16 cellular contexts compared by ENCODE assay signal in the genomic region with DNA sequence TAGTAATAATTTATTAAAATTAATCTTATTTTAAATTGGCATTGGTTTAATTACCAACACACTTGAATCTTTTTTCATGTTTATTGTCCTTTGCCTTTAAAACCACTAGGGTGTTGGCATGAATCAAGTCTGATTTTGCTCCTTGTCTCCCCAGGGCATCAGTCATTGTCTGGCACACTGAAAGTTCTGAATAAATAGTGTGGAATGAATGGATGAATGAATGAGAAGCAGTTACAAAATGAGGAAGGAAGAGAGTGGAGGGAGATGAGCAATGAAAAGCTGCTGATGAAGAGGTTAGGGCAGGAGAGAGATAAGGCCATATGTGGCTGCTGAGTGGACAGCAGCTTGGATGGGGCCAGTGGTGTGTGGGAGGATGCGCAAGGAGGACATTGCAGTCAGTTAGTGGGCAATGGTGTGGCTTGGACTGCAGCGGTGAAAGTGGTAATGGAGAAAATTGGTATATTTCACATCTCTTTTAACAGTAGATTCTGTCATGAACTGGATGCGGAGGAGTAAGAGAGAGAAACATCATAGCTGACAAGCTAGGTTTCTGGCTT.
"Had no signal": no experiment of that assay in that cellular context is flagged by ENCODE, and none has a peak within 500 bp of the region (broad histone marks: within the 10 kb centered on the region; RNA-seq: fewer than 3 reads in every experiment).

No MANE protein-coding gene starts in this region.

- H3K79me2 ChIP-seq: parathyroid adenoma had no signal

- H3K9ac ChIP-seq: neural progenitor cell, parathyroid adenoma had no signal

- H3K27ac ChIP-seq: adrenal gland, coronary artery, heart left ventricle, neural progenitor cell, parathyroid adenoma, testis, WERI-Rb-1 had no signal

- H3K27me3 ChIP-seq: adrenal gland, neural progenitor cell, testis had no signal

- H3K9me3 ChIP-seq: adrenal gland, heart left ventricle, testis had no signal

- H2AFZ ChIP-seq: neural progenitor cell, parathyroid adenoma had no signal

- H3K4me3 ChIP-seq: adrenal gland, coronary artery, heart left ventricle, neural progenitor cell, testis had no signal

- ATAC-seq: activated CD8-positive, alpha-beta T cell treated with anti-CD3 and anti-CD28 coated beads, Interleukin-2, amount 10 ng/mL, durations not matched to agents 7 days and 5 days; left ventricle myocardium superior; stimulated activated naive CD8-positive, alpha-beta T cell treated with anti-CD3 and anti-CD28 coated beads, Interleukin-15, amount 100 ng/mL, for 72 hours had no signal

- DNase-seq: activated CD4-positive, alpha-beta T cell treated with anti-CD3 and anti-CD28 coated beads for 4 hours; activated CD8-positive, alpha-beta T cell treated with anti-CD3 and anti-CD28 coated beads, Interleukin-2, amount 10 ng/mL, durations not matched to agents 7 days and 5 days; activated naive CD4-positive, alpha-beta T cell treated with anti-CD3 and anti-CD28 coated beads for 36 hours; adrenal gland; effector memory CD4-positive, alpha-beta T cell; heart left ventricle; islet precursor cell; left ventricle myocardium superior; stimulated activated CD4-positive, alpha-beta T cell treated with anti-CD3 and anti-CD28 coated beads, Interleukin-4, amount 100 ng/mL, for 1 hour; stimulated activated CD8-positive, alpha-beta memory T cell treated with anti-CD3 and anti-CD28 coated beads, Interleukin-4, amount 100 ng/mL, for 48 hours; stimulated activated naive CD8-positive, alpha-beta T cell treated with anti-CD3 and anti-CD28 coated beads, Interleukin-15, amount 100 ng/mL, for 72 hours; testis; WERI-Rb-1 had no signal

- H3K36me3 ChIP-seq: adrenal gland, heart left ventricle, neural progenitor cell, WERI-Rb-1 had no signal

- H3K4me1 ChIP-seq: adrenal gland, heart left ventricle, neural progenitor cell, parathyroid adenoma, testis had no signal

- H3K4me2 ChIP-seq: neural progenitor cell had no signal
